Comparison of ENCODE assay signal across 8 cellular contexts in genomic region chr11:130124096-130124495, GRCh38. TPM values are rescaled to one million over a fixed set of nuclear protein-coding genes. Genes with fewer than 3 reads are reported as not detected.
DNase-seq lines count a peak whose midpoint lies in the region; ATAC-seq and TF ChIP-seq lines count a peak whose summit lies in the region.
"Had no signal": no experiment of that assay in that cellular context is flagged by ENCODE, and none has a peak within 500 bp of the region (broad histone marks: within the 10 kb centered on the region; RNA-seq: fewer than 3 reads in every experiment).

No MANE protein-coding gene starts in this region.

- peak overlapping the region in 1 of 2 donors; percentile 20 for H3K27ac ChIP-seq in uterus
- no peak overlapping the region for H3K27ac ChIP-seq in WERI-Rb-1
- H3K27ac ChIP-seq: ovary had no signal

- ATAC-seq in left lobe of liver (peak; percentile 94), GM19324 (IDR thresholded peaks at IDR 0.05; ENCODE audit: low FRiP score, unreplicated experiment) (no peak)

- H3K36me3 ChIP-seq in uterus (no peaks in the 10 kb centered on the region), WERI-Rb-1 (peaks cover 41% of the 10 kb centered on the region)
- H3K36me3 ChIP-seq: ovary had no signal

- H3K4me1 ChIP-seq in uterus: peaks cover 0 to 5% of the 10 kb centered on the region in 2 donors

- H3K27me3 Mint-ChIP-seq in brain: no peaks in the 10 kb centered on the region

- H3K9me3 Mint-ChIP-seq in brain: no peaks in the 10 kb centered on the region

- H3K9me3 ChIP-seq in uterus (no peaks in the 10 kb centered on the region), WERI-Rb-1 (ENCODE audit: severe bottlenecking) (no peaks in the 10 kb centered on the region)
- H3K9me3 ChIP-seq: ovary had no signal

- intact Hi-C loops in uterus (cut with DNase I; ENCODE audit: low total_unique reads): no loop called here

- H3K4me3 ChIP-seq in uterus (no peak overlapping the region), WERI-Rb-1 (ENCODE audit: low read depth, low read length) (no peak overlapping the region)
- H3K4me3 ChIP-seq: ovary had no signal

- no peak overlapping the region for H3K4me3 Mint-ChIP-seq in brain

- H3K27me3 ChIP-seq in uterus (no peaks in the 10 kb centered on the region), WERI-Rb-1 (ENCODE audit: insufficient read depth, low read depth, severe bottlenecking) (no peaks in the 10 kb centered on the region)
- H3K27me3 ChIP-seq: ovary had no signal

- peaks cover 76% of the 10 kb centered on the region for H3K36me3 Mint-ChIP-seq in brain

- no peak for TF ChIP-seq POLR2A in uterus (IDR thresholded peaks at IDR 0.05)

- DNase-seq in Kasumi-1 (lab: John Stamatoyannopoulos, UW): peak; percentile 92 to 93
- DNase-seq in left lobe of liver (ENCODE audit: low spot score): peak; percentile 89
- DNase-seq in uterus: peak; percentile 38 to 45
- no peak for DNase-seq in NCI-H446 (lab: John Stamatoyannopoulos, UW)
- DNase-seq in WERI-Rb-1: no peak

- peaks cover 13% of the 10 kb centered on the region for H3K4me1 Mint-ChIP-seq in brain

- TF ChIP-seq CTCF in brain (conservative IDR thresholded peaks at IDR 0.05): no peak
- no peak for TF ChIP-seq CTCF in uterus (IDR thresholded peaks at IDR 0.05)
- TF ChIP-seq CTCF in WERI-Rb-1 (IDR thresholded peaks at IDR 0.05; ENCODE audit: low read depth, low read length): no peak

- H3K27ac Mint-ChIP-seq in brain: peak overlapping the region in 4 of 5 experiments; percentile 42 to 86 (median 70)

RNA-seq across cellular contexts. Expression of gene ST14, which starts 35.5 kb away (rescaled TPM):
- polyA plus RNA-seq in brain (ENCODE audit: insufficient read depth, low read depth, low replicate concordance): 13.7 TPM
- 3.7 TPM for total RNA-seq in left lobe of liver
- total RNA-seq in uterus: 10 to 100 TPM in 1 of 4 donors, 1 to 10 TPM in 2, under 1 TPM in 1; 0.88 to 15.6 (median 2.8) TPM

RNA-seq across cellular contexts. Expression of gene APLP2, which starts 54.4 kb away (rescaled TPM):
- 239 TPM for polyA plus RNA-seq in brain (ENCODE audit: insufficient read depth, low read depth, low replicate concordance)
- 214 TPM for total RNA-seq in left lobe of liver
- 100 to 1,000 TPM; 226 to 376 (median 262) TPM for total RNA-seq in uterus

Comparison
In these comparisons a context has a peak if more than half of its experiments do, and no peak if none do; other contexts are left out.
1. DNase-seq: peak in Kasumi-1 (2 of 2), left lobe of liver (single experiment) and uterus (2 of 2); none in NCI-H446 (0 of 2) and WERI-Rb-1 (single experiment).